Comparison of ENCODE assay signal across 23 cellular contexts in the genomic region with DNA sequence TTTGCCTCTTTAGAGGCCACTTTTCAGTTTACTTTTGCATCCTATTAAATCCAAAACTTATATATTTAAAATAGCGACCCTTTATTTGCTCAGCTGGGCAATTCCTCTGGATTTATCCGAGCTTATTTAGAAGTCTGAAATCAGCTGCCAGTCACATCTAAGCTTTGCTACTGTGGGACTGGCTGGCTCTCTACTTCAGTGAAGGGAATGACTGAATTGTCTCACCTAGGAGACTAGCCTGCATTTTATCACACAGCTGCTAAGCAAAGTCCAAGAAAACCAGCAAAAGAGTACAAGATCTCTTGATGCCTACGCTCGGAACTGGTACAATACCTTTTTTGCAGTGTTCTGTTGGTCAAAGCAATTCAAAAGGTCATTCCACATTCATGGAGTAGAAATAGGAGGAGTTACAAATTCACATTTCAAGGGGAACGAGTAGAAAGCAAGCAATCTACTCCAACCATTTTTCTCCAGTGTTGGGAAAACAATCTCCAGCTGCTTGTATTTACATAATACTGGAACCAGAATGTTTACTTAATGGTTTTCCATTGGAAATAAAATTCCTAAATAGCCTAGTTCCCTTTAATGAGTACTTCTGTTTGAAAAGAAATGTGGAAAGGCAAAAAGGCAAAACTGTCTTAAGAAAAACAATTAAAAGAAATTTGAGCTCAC.
"Had no signal": no experiment of that assay in that cellular context is flagged by ENCODE, and none has a peak within 500 bp of the region (broad histone marks: within the 10 kb centered on the region; RNA-seq: fewer than 3 reads in every experiment).

No MANE protein-coding gene starts in this region.

- H3K4me3 ChIP-seq: stomach, suprapubic skin, tibial nerve had no signal

- FAIRE-seq: islet of Langerhans, small intestine, TTC549, urothelium cell line had no signal

- H3K4me1 ChIP-seq: stomach, suprapubic skin, tibial nerve had no signal

- H3K36me3 ChIP-seq: brain microvascular endothelial cell, stomach, suprapubic skin, tibial nerve, WERI-Rb-1 had no signal

- H3K27me3 ChIP-seq: brain microvascular endothelial cell, stomach, suprapubic skin, tibial nerve had no signal

- H3K27ac ChIP-seq: brain microvascular endothelial cell, stomach, suprapubic skin, tibial nerve, WERI-Rb-1 had no signal

- ATAC-seq: activated CD8-positive, alpha-beta T cell treated with anti-CD3 and anti-CD28 coated beads, Interleukin-2, amount 10 ng/mL, durations not matched to agents 7 days and 5 days; activated naive CD4-positive, alpha-beta T cell treated with anti-CD3 and anti-CD28 coated beads, Interleukin-2, amount 50 U/mL, for 72 hours; sciatic nerve; stimulated activated effector memory CD8-positive, alpha-beta T cell treated with anti-CD3 and anti-CD28 coated beads, Interleukin-12 subunit alpha, Interleukin-12 subunit beta, amount 100 ng/mL, for 72 hours had no signal

- H3K9me3 ChIP-seq: stomach, suprapubic skin, tibial nerve had no signal

- DNase-seq: activated CD4-positive, alpha-beta T cell treated with anti-CD3 and anti-CD28 coated beads for 1 hour; activated CD4-positive, alpha-beta T cell treated with anti-CD3 and anti-CD28 coated beads, Interleukin-2, amount 50 U/mL, for 1 hour; activated CD8-positive, alpha-beta T cell treated with anti-CD3 and anti-CD28 coated beads, Interleukin-2, amount 10 ng/mL, durations not matched to agents 7 days and 5 days; activated gamma-delta T cell; aorta; brain microvascular endothelial cell; caudate nucleus; dermis blood vessel endothelial cell; effector CD8-positive, alpha-beta T cell; foreskin melanocyte; nucleus accumbens; small intestine; stimulated activated CD4-positive, alpha-beta T cell treated with anti-CD3 and anti-CD28 coated beads, Interleukin-2, amount 100 ng/mL, for 24 hours; stomach; WERI-Rb-1 had no signal
